Comparison of ENCODE assay signal across 15 cellular contexts in the genomic region with DNA sequence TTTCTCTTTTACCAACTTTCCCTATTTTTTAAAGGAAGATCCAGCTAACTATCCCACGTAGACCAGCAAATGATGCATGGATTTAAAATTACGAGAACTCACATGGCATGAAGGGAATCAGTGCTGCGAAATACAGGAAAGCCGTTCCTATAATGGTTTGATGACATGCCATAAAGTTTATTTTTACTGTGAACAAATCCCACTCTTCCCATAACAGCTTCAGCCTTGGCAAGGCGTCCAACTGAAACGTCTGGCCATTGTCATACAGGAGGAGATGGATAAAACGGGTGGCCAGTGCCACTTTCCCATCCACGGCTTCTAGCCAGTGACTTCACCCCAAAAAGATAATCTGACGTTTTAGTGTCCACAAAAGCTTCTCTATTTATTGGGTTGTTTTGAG.
A peak's percentile ranks its signal among the peaks of the same experiment; 100 is the strongest.
DNase-seq lines count a peak whose midpoint lies in the region; ATAC-seq and TF ChIP-seq lines count a peak whose summit lies in the region.
"Had no signal": no experiment of that assay in that cellular context is flagged by ENCODE, and none has a peak within 500 bp of the region (broad histone marks: within the 10 kb centered on the region; RNA-seq: fewer than 3 reads in every experiment).

No MANE protein-coding gene starts in this region.

- H3K36me3 Mint-ChIP-seq in WTC11 (peaks cover 30% of the 10 kb centered on the region), glutamatergic neuron (ENCODE audit: unreplicated experiment) (peaks cover 32% of the 10 kb centered on the region), Calu3 (ENCODE audit: insufficient read depth, unreplicated experiment) (peaks cover 23% of the 10 kb centered on the region)

- intact Hi-C loops in psoas muscle (cut with DNase I) (no loop called here), transverse colon (cut with DNase I; ENCODE audit: low total_unique reads) (no loop called here), left lung (cut with DNase I) (no loop called here), Calu3 (cut with micrococcal nuclease; ENCODE audit: unreplicated experiment) (no loop called here)

- H3K27me3 ChIP-seq in psoas muscle (ENCODE audit: insufficient read depth in 3 of 3, low read length in 2 of 3) (no peaks in the 10 kb centered on the region), transverse colon (no peaks in the 10 kb centered on the region), left lung (no peaks in the 10 kb centered on the region)
- H3K27me3 ChIP-seq: BE2C had no signal

- 0 out of 2 replicates have a peak overlapping the region, but pooled peaks have one; percentile 51 for H3K27ac Mint-ChIP-seq in WTC11
- no peak overlapping the region for H3K27ac Mint-ChIP-seq in glutamatergic neuron (ENCODE audit: unreplicated experiment)
- no peak overlapping the region for H3K27ac Mint-ChIP-seq in Calu3 (ENCODE audit: unreplicated experiment)
- H3K27ac Mint-ChIP-seq: GM23338 had no signal

- WGBS in psoas muscle, 3 donors: 58 to 67% (median 67%) methylated on average over 9 of the region's 9 CpGs
- WGBS in transverse colon (ENCODE audit: low coverage in 1 of 2), 2 donors: 46 to 62% methylated on average over 3 to 9 of the region's 9 CpGs

- no TSS peak for BruUV-seq in Calu3 (replicated peaks; lab: Mats Ljungman, UMichigan)

- peak; percentile 79 for TF ChIP-seq EP300 in transverse colon (IDR thresholded peaks at IDR 0.05; ENCODE audit: low read depth)

- DNase-seq in WTC11 (ENCODE audit: low spot score): no peak
- DNase-seq in glutamatergic neuron: no peak
- no peak for DNase-seq in psoas muscle
- DNase-seq in transverse colon: no peak
- DNase-seq in left lung: no peak
- DNase-seq in Calu3: no peak
- DNase-seq in DMS53 (lab: John Stamatoyannopoulos, UW): no peak
- DNase-seq: BE2C; CD4-positive, alpha-beta memory T cell; DMS153; DND-41; GDM1 had no signal

- CTCF ChIA-PET in WTC11 (lab: Charles Lee) (no interaction called here), Calu3 (lab: Charles Lee) (no interaction called here)

- TF ChIP-seq POLR2A in transverse colon (IDR thresholded peaks at IDR 0.05): no peak

- peaks cover 56% of the 10 kb centered on the region for H3K4me1 ChIP-seq in psoas muscle
- peaks cover 4 to 26% (median 8%) of the 10 kb centered on the region in 4 donors for H3K4me1 ChIP-seq in transverse colon
- peaks cover 18 to 29% of the 10 kb centered on the region in 2 donors for H3K4me1 ChIP-seq in left lung
- H3K4me1 ChIP-seq: A549, BE2C had no signal

- H3K4me3 ChIP-seq in psoas muscle: no peak overlapping the region
- no peak overlapping the region for H3K4me3 ChIP-seq in transverse colon
- H3K4me3 ChIP-seq in left lung: no peak overlapping the region
- H3K4me3 ChIP-seq: A549, GM23338 had no signal

- no peaks in the 10 kb centered on the region for H3K9me3 ChIP-seq in psoas muscle
- H3K9me3 ChIP-seq in transverse colon: no peaks in the 10 kb centered on the region
- H3K9me3 ChIP-seq in left lung: no peaks in the 10 kb centered on the region
- H3K9me3 ChIP-seq: A549 had no signal

- ATAC-seq in WTC11 (no peak), psoas muscle (no peak), left lung (no peak)
- ATAC-seq: A549, GM23338 had no signal

- H3K27me3 Mint-ChIP-seq in WTC11 (ENCODE audit: low read depth) (no peaks in the 10 kb centered on the region), glutamatergic neuron (ENCODE audit: unreplicated experiment) (peaks cover 9% of the 10 kb centered on the region), Calu3 (ENCODE audit: unreplicated experiment) (no peaks in the 10 kb centered on the region)
- H3K27me3 Mint-ChIP-seq: CD4-positive, alpha-beta memory T cell had no signal

- H3K36me3 ChIP-seq in psoas muscle (ENCODE audit: insufficient read depth in 1 of 2, low read depth in 1 of 2) (peaks cover 2 to 23% of the 10 kb centered on the region in 2 donors), transverse colon (no peaks in the 10 kb centered on the region), left lung (peaks cover 0 to 41% of the 10 kb centered on the region in 2 donors)
- H3K36me3 ChIP-seq: BE2C had no signal

- peaks cover under 1% of the 10 kb centered on the region; the same call in 1 of the 2 replicates for H3K4me1 Mint-ChIP-seq in WTC11
- H3K4me1 Mint-ChIP-seq in glutamatergic neuron (ENCODE audit: low read depth, unreplicated experiment): peaks cover 28% of the 10 kb centered on the region
- peaks cover 2% of the 10 kb centered on the region for H3K4me1 Mint-ChIP-seq in Calu3 (ENCODE audit: low read depth, unreplicated experiment)
- H3K4me1 Mint-ChIP-seq: CD4-positive, alpha-beta memory T cell had no signal

- in situ Hi-C loops in transverse colon (cut with MboI; ENCODE audit: low pct_ligation_motif_present in 1 of 4, low pct_unique_long_range_greater_than_20kb in 1 of 4, low sequenced_read_pairs in 3 of 4): loop anchor here (10.0 to 25.0 kb wide), 4 partner anchors 91 to 534 kb away; partner anchors contain the start of gene FIGNL1 (in 1 of the 4)

- POLR2A ChIA-PET in WTC11 (lab: Charles Lee): no interaction called here

- H3K27ac ChIP-seq in psoas muscle (peak overlapping the region; percentile 91), transverse colon (no peak overlapping the region), left lung (no peak overlapping the region)
- H3K27ac ChIP-seq: A549, C4-2B had no signal

- H3K4me3 Mint-ChIP-seq in WTC11 (no peak overlapping the region), glutamatergic neuron (ENCODE audit: unreplicated experiment) (peak overlapping the region; percentile 16), Calu3 (ENCODE audit: low read depth, unreplicated experiment) (no peak overlapping the region)
- H3K4me3 Mint-ChIP-seq: CD4-positive, alpha-beta memory T cell; GM23338 had no signal

- TF ChIP-seq CTCF in WTC11 (IDR thresholded peaks at IDR 0.05): no peak
- no peak for TF ChIP-seq CTCF in glutamatergic neuron (IDR thresholded peaks at IDR 0.05; ENCODE audit: partially characterized antibody, unreplicated experiment)
- no peak for TF ChIP-seq CTCF in psoas muscle (IDR thresholded peaks at IDR 0.05)
- TF ChIP-seq CTCF in transverse colon (IDR thresholded peaks at IDR 0.05): no peak
- no peak for TF ChIP-seq CTCF in left lung (IDR thresholded peaks at IDR 0.05)
- TF ChIP-seq CTCF in Calu3 (IDR thresholded peaks at IDR 0.05; ENCODE audit: unreplicated experiment): no peak

- H3K9me3 Mint-ChIP-seq in WTC11: peaks cover 4% of the 10 kb centered on the region
- peaks cover 15% of the 10 kb centered on the region for H3K9me3 Mint-ChIP-seq in glutamatergic neuron (ENCODE audit: unreplicated experiment)
- H3K9me3 Mint-ChIP-seq in Calu3 (ENCODE audit: low read depth, unreplicated experiment): no peaks in the 10 kb centered on the region
- H3K9me3 Mint-ChIP-seq: GM23338 had no signal

TF ChIP-seq in WTC11, 78 proteins besides CTCF, POLR2A, EP300 and RAD21:
- TF ChIP-seq ZNF512 (CRISPR knock-in tag; IDR thresholded peaks at IDR 0.05; ENCODE audit: borderline replicate concordance): no peak
- TF ChIP-seq SMAD3 (CRISPR knock-in tag; IDR thresholded peaks at IDR 0.05; ENCODE audit: borderline replicate concordance): no peak
- no peak for TF ChIP-seq ATF1 (CRISPR knock-in tag; IDR thresholded peaks at IDR 0.05)
- TF ChIP-seq ELF4 (CRISPR knock-in tag; IDR thresholded peaks at IDR 0.05; ENCODE audit: low read depth): no peak
- TF ChIP-seq SOX15 (CRISPR knock-in tag; IDR thresholded peaks at IDR 0.05): no peak
- no peak for TF ChIP-seq MYBL2 (CRISPR knock-in tag; IDR thresholded peaks at IDR 0.05)
